ENCODE assay signal across 8 cellular contexts in genomic region chr2:153478289-153479261, GRCh38. TPM values are rescaled to one million over a fixed set of nuclear protein-coding genes. Genes with fewer than 3 reads are reported as not detected.
DNase-seq lines count a peak whose midpoint lies in the region; ATAC-seq, FAIRE-seq and TF ChIP-seq lines count a peak whose summit lies in the region.

Gene RPRM, minus strand, starts transcription at chr2:153478762. Its CDS starts 197 bp downstream, at chr2:153478565.

- H3K18ac ChIP-seq in mesendoderm (ENCODE audit: low read length) = no peak within 1 kb of the TSS

- H2AK5ac ChIP-seq in mesendoderm (ENCODE audit: low read length) = no peak within 1 kb of the TSS

- H3K4me2 ChIP-seq in A549 = peak within 1 kb of the TSS; percentile 100
- H3K4me2 ChIP-seq in mesendoderm (ENCODE audit: low read length) = peak within 1 kb of the TSS; percentile 93

- H3K4ac ChIP-seq in mesendoderm (ENCODE audit: low read depth, low read length) = no peak within 1 kb of the TSS

- peaks cover 13% of the 10 kb centered on the region for H3K4me1 ChIP-seq in A549
- peaks cover 8% of the 10 kb centered on the region for H3K4me1 ChIP-seq in mesendoderm (ENCODE audit: control insufficient read depth, low read depth, low read length)

- TF ChIP-seq CTCF in A549 (IDR thresholded peaks at IDR 0.05) = peak; percentile 89

- POLR2A ChIA-PET in A549 (lab: Yijun Ruan, JAX) = no interaction called here
- POLR2A ChIA-PET in activated CD4-positive, alpha-beta memory T cell treated with anti-CD3 and anti-CD28 coated beads for 36 hours (lab: Charles Lee) = no interaction called here

- peak within 1 kb of the TSS; percentile 6 for H3K4me3 Mint-ChIP-seq in activated CD4-positive, alpha-beta memory T cell treated with anti-CD3 and anti-CD28 coated beads for 36 hours
- peak within 1 kb of the TSS; percentile 70 to 82 for H3K4me3 Mint-ChIP-seq in effector memory CD8-positive, alpha-beta T cell

- no peak within 1 kb of the TSS for H4K5ac ChIP-seq in mesendoderm (ENCODE audit: low read length)

- TF ChIP-seq POLR2A in A549 (IDR thresholded peaks at IDR 0.05; ENCODE audit: low read length) = no peak

- H3K9ac ChIP-seq in mesendoderm (ENCODE audit: low read length) = peak within 1 kb of the TSS; percentile 73

- H3K79me2 ChIP-seq in mesendoderm (ENCODE audit: control insufficient read depth, insufficient read depth, low read length) = no peaks in the 10 kb centered on the region

- no peaks in the 10 kb centered on the region for H3K27me3 ChIP-seq in mesendoderm (ENCODE audit: insufficient read depth, low read length, poor library complexity)

- no peak within 1 kb of the TSS for H2BK5ac ChIP-seq in mesendoderm (ENCODE audit: low read length)

- no peak within 1 kb of the TSS for H2BK120ac ChIP-seq in mesendoderm (ENCODE audit: low read depth, low read length)

- H3K36me3 ChIP-seq in mesendoderm (ENCODE audit: control insufficient read depth, insufficient read depth, low read length) = no peaks in the 10 kb centered on the region

- no peaks in the 10 kb centered on the region for H3K79me1 ChIP-seq in mesendoderm (ENCODE audit: low read length)

- no peaks in the 10 kb centered on the region for H3K9me3 ChIP-seq in A549

- no peak within 1 kb of the TSS for H4K8ac ChIP-seq in mesendoderm (ENCODE audit: low read depth, low read length)

- ATAC-seq in A549 (peak; percentile 97 to 98), GM18511 (IDR thresholded peaks at IDR 0.05; ENCODE audit: unreplicated experiment) (peak; percentile 91), HG03039 (IDR thresholded peaks at IDR 0.05; ENCODE audit: unreplicated experiment) (peak; percentile 92)
- peak; percentile 79 for ATAC-seq in effector memory CD8-positive, alpha-beta T cell (replicated peaks)

- peaks cover 17% of the 10 kb centered on the region for H3K4me1 Mint-ChIP-seq in activated CD4-positive, alpha-beta memory T cell treated with anti-CD3 and anti-CD28 coated beads for 36 hours (ENCODE audit: low read depth)
- H3K4me1 Mint-ChIP-seq in effector memory CD8-positive, alpha-beta T cell (ENCODE audit: low read depth in 2 of 2) = peaks cover 9 to 13% of the 10 kb centered on the region in 2 donors

- WGBS in A549 (ENCODE audit: missing lambda C conversion rate) = 2% methylated on average over 16 of the region's 93 CpGs
- WGBS in mesendoderm (ENCODE audit: extremely low coverage, insufficient coverage, low lambda C conversion rate) = no CpG with 5 or more reads among the region's 93 CpGs

- H3K27ac Mint-ChIP-seq in activated CD4-positive, alpha-beta memory T cell treated with anti-CD3 and anti-CD28 coated beads for 36 hours = no peak within 1 kb of the TSS
- no peak within 1 kb of the TSS for H3K27ac Mint-ChIP-seq in effector memory CD8-positive, alpha-beta T cell

- no peak for FAIRE-seq in A549 (lab: Jason Lieb, UNC)

- H3K56ac ChIP-seq in mesendoderm (ENCODE audit: low read length) = peak within 1 kb of the TSS; percentile 92

- DNase-seq in A549 (ENCODE audit: low read depth in 1 of 2, low spot score in 1 of 2) (peak; percentile 60 to 61), NCI-H2196 (lab: John Stamatoyannopoulos, UW; ENCODE audit: unreplicated experiment) (peak; percentile 78), mesendoderm (peak; percentile 94)
- peak; percentile 66 for DNase-seq in activated CD4-positive, alpha-beta memory T cell treated with anti-CD3 and anti-CD28 coated beads for 36 hours
- DNase-seq in effector memory CD8-positive, alpha-beta T cell = peak; percentile 9 to 40 (median 28)
- DNase-seq in stimulated activated CD8-positive, alpha-beta memory T cell treated with anti-CD3 and anti-CD28 coated beads, Interleukin-12 subunit alpha, Interleukin-12 subunit beta, amount 100 ng/mL, for 24 hours (ENCODE audit: extremely low read depth) = peak; percentile 12

- no peak for TF ChIP-seq EP300 in A549 (IDR thresholded peaks at IDR 0.05)

- H3K23ac ChIP-seq in mesendoderm (ENCODE audit: low read length) = peak within 1 kb of the TSS; percentile 71

- peak within 1 kb of the TSS; percentile 53 for H3K4me3 ChIP-seq in A549
- H3K4me3 ChIP-seq in mesendoderm (ENCODE audit: low read length) = peak within 1 kb of the TSS; percentile 58

- H2BK15ac ChIP-seq in mesendoderm (replicated peaks; ENCODE audit: low read depth) = no peak within 1 kb of the TSS

- no peaks in the 10 kb centered on the region for H3K36me3 Mint-ChIP-seq in activated CD4-positive, alpha-beta memory T cell treated with anti-CD3 and anti-CD28 coated beads for 36 hours
- no peaks in the 10 kb centered on the region for H3K36me3 Mint-ChIP-seq in effector memory CD8-positive, alpha-beta T cell (ENCODE audit: insufficient read depth)

- H3K27me3 Mint-ChIP-seq in activated CD4-positive, alpha-beta memory T cell treated with anti-CD3 and anti-CD28 coated beads for 36 hours = peaks cover 58% of the 10 kb centered on the region
- peaks cover 52 to 69% of the 10 kb centered on the region in 2 donors for H3K27me3 Mint-ChIP-seq in effector memory CD8-positive, alpha-beta T cell

- no peaks in the 10 kb centered on the region for H3K9me3 Mint-ChIP-seq in activated CD4-positive, alpha-beta memory T cell treated with anti-CD3 and anti-CD28 coated beads for 36 hours
- H3K9me3 Mint-ChIP-seq in effector memory CD8-positive, alpha-beta T cell = no peaks in the 10 kb centered on the region

- intact Hi-C loops in activated CD4-positive, alpha-beta memory T cell treated with anti-CD3 and anti-CD28 coated beads for 36 hours (cut with micrococcal nuclease) = loop anchor here (1.0 to 5.0 kb wide), 3 partner anchors 65 to 736 kb away; no protein-coding TSS in a partner anchor

- H3K27ac ChIP-seq in A549 (peak within 1 kb of the TSS in 1 of 2 experiments; percentile 49; a peak in 2 of 6 replicates), mesendoderm (ENCODE audit: low read depth, low read length) (peak within 1 kb of the TSS; percentile 67)

- CTCF ChIA-PET in A549 (lab: Yijun Ruan, JAX) = interaction anchor here (0.6 to 2.1 kb wide), 13 partner anchors 9 to 1441 kb away, joined by 3 to 10 read pairs (median 3); no protein-coding TSS in a partner anchor
- CTCF ChIA-PET in activated CD4-positive, alpha-beta memory T cell treated with anti-CD3 and anti-CD28 coated beads for 36 hours (lab: Charles Lee) = interaction anchor here (0.7 to 2.2 kb wide), 6 partner anchors 9 to 618 kb away, joined by 3 to 7 read pairs (median 4); no protein-coding TSS in a partner anchor

- TF ChIP-seq RAD21 in A549 (conservative IDR thresholded peaks at IDR 0.05 in 1 of 2, IDR thresholded peaks at IDR 0.05 in 1 of 2) = peak; percentile 63 to 88; a peak in 4 of 5 replicates

TF ChIP-seq in A549, 52 proteins besides CTCF, POLR2A, EP300 and RAD21 (continues in another document):
- TF ChIP-seq MYC (IDR thresholded peaks at IDR 0.05; ENCODE audit: borderline replicate concordance, low read length) = no peak
- no peak for TF ChIP-seq PHF8 (IDR thresholded peaks at IDR 0.05; ENCODE audit: borderline replicate concordance, low read depth)
- TF ChIP-seq FOSB (CRISPR knock-in tag; IDR thresholded peaks at IDR 0.05) = no peak
- no peak for TF ChIP-seq TP53 (CRISPR knock-in tag; IDR thresholded peaks at IDR 0.05)
- TF ChIP-seq, protein P1, sequence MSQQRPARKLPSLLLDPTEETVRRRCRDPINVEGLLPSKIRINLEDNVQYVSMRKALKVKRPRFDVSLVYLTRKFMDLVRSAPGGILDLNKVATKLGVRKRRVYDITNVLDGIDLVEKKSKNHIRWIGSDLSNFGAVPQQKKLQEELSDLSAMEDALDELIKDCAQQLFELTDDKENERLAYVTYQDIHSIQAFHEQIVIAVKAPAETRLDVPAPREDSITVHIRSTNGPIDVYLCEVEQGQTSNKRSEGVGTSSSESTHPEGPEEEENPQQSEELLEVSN (IDR thresholded peaks at IDR 0.05; ENCODE audit: borderline replicate concordance, low read depth) = peak; percentile 71; the same call in 1 of the 2 replicates
- TF ChIP-seq SMC3 (IDR thresholded peaks at IDR 0.05) = peak; percentile 80
- TF ChIP-seq ELK1 (IDR thresholded peaks at IDR 0.05; ENCODE audit: low read depth, low read length) = no peak
- TF ChIP-seq, protein P2, sequence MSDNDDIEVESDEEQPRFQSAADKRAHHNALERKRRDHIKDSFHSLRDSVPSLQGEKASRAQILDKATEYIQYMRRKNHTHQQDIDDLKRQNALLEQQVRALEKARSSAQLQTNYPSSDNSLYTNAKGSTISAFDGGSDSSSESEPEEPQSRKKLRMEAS (IDR thresholded peaks at IDR 0.05) = peak; percentile 66; the same call in 1 of the 2 replicates
- TF ChIP-seq MAZ (IDR thresholded peaks at IDR 0.05; ENCODE audit: borderline replicate concordance, low read depth, low read length) = no peak
- no peak for TF ChIP-seq CHD4 (IDR thresholded peaks at IDR 0.05; ENCODE audit: borderline replicate concordance)
- TF ChIP-seq ZC3H11A (IDR thresholded peaks at IDR 0.05) = no peak
- TF ChIP-seq USF2 (IDR thresholded peaks at IDR 0.05) = no peak
- TF ChIP-seq EHF (CRISPR knock-in tag; IDR thresholded peaks at IDR 0.05) = no peak
- TF ChIP-seq FOSL2 (IDR thresholded peaks at IDR 0.05) = no peak
- no peak for TF ChIP-seq FOSL2 (CRISPR knock-in tag; IDR thresholded peaks at IDR 0.05)
- TF ChIP-seq JUN (IDR thresholded peaks at IDR 0.05) = peak in 1 of 2 experiments; percentile 32; a peak in 1 of 5 replicates

RNA-seq across cellular contexts. Expression of gene RPRM, which starts in this region (rescaled TPM):
- polyA plus RNA-seq in A549 (2011; rRNA removed) = not detected in 2 replicates
- polyA plus RNA-seq in A549 (2012; cell fraction: cytosol; rRNA removed) = 0.03 and 0.06 TPM in 2 replicates
- polyA plus RNA-seq in A549 (2012; cell fraction: nucleus; rRNA removed) = 0.10 and 0.12 TPM in 2 replicates
- polyA plus RNA-seq in A549 (2017; fragmentation: RNase III; extraction: RNeasy Plus Mini Kit Qiagen cat#74134 plus additional on column Dnase treatment) = not detected in 3 replicates
- polyA minus RNA-seq in A549 (2011; rRNA and poly(A)+ RNA removed) = not detected in 2 replicates
- total RNA-seq in activated CD4-positive, alpha-beta memory T cell treated with anti-CD3 and anti-CD28 coated beads for 36 hours = not detected
- 6.5 TPM for polyA plus RNA-seq in mesendoderm (2013, experiment 1 of 2)
- polyA plus RNA-seq in mesendoderm (2013, experiment 2 of 2) = 7.0 TPM

Comparison
In these comparisons a context has a peak if more than half of its experiments do, and no peak if none do; other contexts are left out.
1. Peak in DNase-seq, ATAC-seq, H3K4me3 ChIP-seq and H3K4me2 ChIP-seq in A549; RNA of the gene not detected or under 1 TPM.
2. Peak in DNase-seq in activated CD4-positive, alpha-beta memory T cell treated with anti-CD3 and anti-CD28 coated beads for 36 hours; RNA of the gene not detected or under 1 TPM.
3. DNase-seq: peak in every context shown above with its lines; median percentile 94 in mesendoderm; 78 in NCI-H2196; 66 in activated CD4-positive, alpha-beta memory T cell treated with anti-CD3 and anti-CD28 coated beads for 36 hours; 60 in A549; 28 in effector memory CD8-positive, alpha-beta T cell; 12 in stimulated activated CD8-positive, alpha-beta memory T cell treated with anti-CD3 and anti-CD28 coated beads, Interleukin-12 subunit alpha, Interleukin-12 subunit beta, amount 100 ng/mL, for 24 hours.